Comparison of ENCODE assay signal across 8 cellular contexts in genomic region chr3:36993326-36994283, GRCh38. TPM values are rescaled to one million over a fixed set of nuclear protein-coding genes. Genes with fewer than 3 reads are reported as not detected.
DNase-seq lines count a peak whose midpoint lies in the region; ATAC-seq and TF ChIP-seq lines count a peak whose summit lies in the region.

TSS of gene MLH1 (plus strand) at chr3:36993518. CDS start at chr3:36993548, 30 bp downstream.

- H3K36me3 ChIP-seq in A673 (ENCODE audit: insufficient read depth, low read length, poor library complexity, severe bottlenecking) (peaks cover 49% of the 10 kb centered on the region), ectodermal cell (ENCODE audit: control insufficient read depth, insufficient read depth, low read length) (peaks cover 5% of the 10 kb centered on the region)

- no peak for TF ChIP-seq CTCF in A673 (conservative IDR thresholded peaks at IDR 0.05; ENCODE audit: low read depth, low read length)

- CTCF ChIA-PET in A673 (lab: Charles Lee), result interaction anchor here (0.8 to 2.0 kb wide), 2 partner anchors 34 to 35 kb away, joined by 7 read pairs; no protein-coding TSS in a partner anchor

- DNase-seq in A673 (ENCODE audit: low spot score) (peak; percentile 95), GM19238 (ENCODE audit: insufficient read length, low spot score) (peak; percentile 70), lung microvascular endothelial cell (ENCODE audit: low read depth in 2 of 2) (peak; percentile 100), NCI-H2196 treated with DMSO at 0.1 percent for 48 hours (lab: John Stamatoyannopoulos, UW; ENCODE audit: unreplicated experiment) (no peak)
- DNase-seq in activated CD4-positive, alpha-beta T cell treated with anti-CD3 and anti-CD28 coated beads for 4 hours, result peak; percentile 93 to 99
- DNase-seq in stimulated activated CD8-positive, alpha-beta memory T cell treated with anti-CD3 and anti-CD28 coated beads, Interleukin-12 subunit alpha, Interleukin-12 subunit beta, amount 100 ng/mL, for 24 hours (ENCODE audit: extremely low read depth), result peak; percentile 85

- H3K27ac ChIP-seq in A673 (ENCODE audit: low read depth, low read length, poor library complexity, severe bottlenecking) (peak within 1 kb of the TSS; percentile 98), ectodermal cell (ENCODE audit: insufficient read depth, low read depth, low read length, poor library complexity, severe bottlenecking) (peak within 1 kb of the TSS; percentile 98)

- H3K4me3 ChIP-seq in A673 (ENCODE audit: low read depth, low read length, poor library complexity, severe bottlenecking) (peak within 1 kb of the TSS; percentile 71), ectodermal cell (ENCODE audit: insufficient read depth, low read depth, low read length) (peak within 1 kb of the TSS; percentile 96)

- 2% methylated on average over 47 of the region's 47 CpGs for WGBS in ectodermal cell, 2 experiments

- BruUV-seq in A673 (replicated peaks; lab: Mats Ljungman, UMichigan), result TSS peak; percentile 80

- no peaks in the 10 kb centered on the region for H3K27me3 ChIP-seq in A673 (replicated peaks; ENCODE audit: insufficient read depth, low read depth, low read length, poor library complexity)
- no peaks in the 10 kb centered on the region for H3K27me3 ChIP-seq in ectodermal cell (ENCODE audit: control insufficient read depth, insufficient read depth, low read length, poor library complexity, severe bottlenecking)

- POLR2A ChIA-PET in A673 (lab: Charles Lee; ENCODE audit: low non-redundant PET), result interaction anchor here (0.6 to 0.7 kb wide), 2 partner anchors 38 to 48 kb away, joined by 3 to 5 read pairs; no protein-coding TSS in a partner anchor

- intact Hi-C loops in A673 (cut with micrococcal nuclease; ENCODE audit: unreplicated experiment), result loop anchor here (5.0 kb wide), 1 partner anchor 101 kb away; no protein-coding TSS in a partner anchor

- H3K4me1 ChIP-seq in A673 (ENCODE audit: insufficient read depth, low read length, poor library complexity, severe bottlenecking), result peaks cover 22% of the 10 kb centered on the region
- H3K4me1 ChIP-seq in ectodermal cell (ENCODE audit: control insufficient read depth, insufficient read depth, low read length), result peaks cover 26% of the 10 kb centered on the region

- ATAC-seq in HG03442 (IDR thresholded peaks at IDR 0.05; ENCODE audit: unreplicated experiment), result peak; percentile 88

- H3K9me3 ChIP-seq in A673 (ENCODE audit: low read depth, low read length, poor library complexity, severe bottlenecking) (no peaks in the 10 kb centered on the region), ectodermal cell (ENCODE audit: control insufficient read depth, low read length) (no peaks in the 10 kb centered on the region)

RNA-seq across cellular contexts. Expression of gene MLH1, which starts in this region (rescaled TPM):
- total RNA-seq in A673 (2021) (50.6 and 60.7 TPM in 2 replicates), lung microvascular endothelial cell (29.4 and 31.8 TPM in 2 replicates)
- 71.6 TPM for polyA plus RNA-seq in ectodermal cell (2013, experiment 1 of 4)
- polyA plus RNA-seq in ectodermal cell (2013, experiment 2 of 4), result 71.3 TPM
- polyA plus RNA-seq in ectodermal cell (2013, experiment 3 of 4), result 54.2 TPM
- polyA plus RNA-seq in ectodermal cell (2013, experiment 4 of 4), result 60.4 TPM
